In genomic region chr17:4709794-4710692, GRCh38 we compare ENCODE assay signal across 8 cellular contexts. TPM values are rescaled to one million over a fixed set of nuclear protein-coding genes. Genes with fewer than 3 reads are reported as not detected.
DNase-seq lines count a peak whose midpoint lies in the region; ATAC-seq and TF ChIP-seq lines count a peak whose summit lies in the region.

Gene ARRB2, plus strand, starts transcription at chr17:4710632. Its CDS starts 90 bp downstream, at chr17:4710722.

- no peaks in the 10 kb centered on the region for H3K36me3 Mint-ChIP-seq in type B pancreatic cell

- peak within 1 kb of the TSS; percentile 92 for H3K4me3 Mint-ChIP-seq in type B pancreatic cell

- intact Hi-C loops in cardiac septum (cut with DNase I): loop anchor here (1.0 to 5.0 kb wide), 3 partner anchors 21 to 192 kb away; partner anchors contain the start of genes CHRNE, GLTPD2, MED11 and VMO1

- TF ChIP-seq CTCF in GM12874 (IDR thresholded peaks at IDR 0.05; ENCODE audit: insufficient read depth, low read depth, low read length): peak; percentile 69
- peak; percentile 73 for TF ChIP-seq CTCF in type B pancreatic cell (conservative IDR thresholded peaks at IDR 0.05)

- ATAC-seq in HG02763 (IDR thresholded peaks at IDR 0.05; ENCODE audit: unreplicated experiment): peak; percentile 81

- H3K9ac ChIP-seq in adipocyte (ENCODE audit: low read length): peak within 1 kb of the TSS; percentile 73

- H3K9me3 Mint-ChIP-seq in type B pancreatic cell: no peaks in the 10 kb centered on the region

- H3K4me1 Mint-ChIP-seq in type B pancreatic cell (ENCODE audit: unreplicated experiment): peaks cover 8% of the 10 kb centered on the region

- H3K9me3 ChIP-seq in adipocyte (ENCODE audit: control insufficient read depth, low read length): no peaks in the 10 kb centered on the region

- peak within 1 kb of the TSS; percentile 81 for H3K4me3 ChIP-seq in adipocyte (ENCODE audit: low read length)

- no peaks in the 10 kb centered on the region for H3K27me3 Mint-ChIP-seq in type B pancreatic cell

- H3K27me3 ChIP-seq in adipocyte (replicated peaks; ENCODE audit: control insufficient read depth, insufficient read depth, low read length): no peaks in the 10 kb centered on the region

- H3K4me1 ChIP-seq in adipocyte (ENCODE audit: control insufficient read depth, insufficient read depth, low read length): peaks cover 6% of the 10 kb centered on the region

- DNase-seq in NCI-H1417 treated with DMSO at 0.1 percent for 48 hours (lab: John Stamatoyannopoulos, UW) (peak; percentile 82), SW480 (ENCODE audit: low spot score) (peak; percentile 95), adipocyte (ENCODE audit: low read depth) (peak; percentile 99), cardiac septum (ENCODE audit: low spot score) (peak; percentile 100), pons (ENCODE audit: low spot score) (peak; percentile 98), type B pancreatic cell (ENCODE audit: extremely low spot score, unreplicated experiment) (peak; percentile 99)

- H3K36me3 ChIP-seq in adipocyte (ENCODE audit: control insufficient read depth, insufficient read depth, low read length, severe bottlenecking): no peaks in the 10 kb centered on the region

- peak within 1 kb of the TSS; percentile 94 for H3K27ac Mint-ChIP-seq in type B pancreatic cell

RNA-seq across cellular contexts. Expression of gene ARRB2, which starts in this region (rescaled TPM):
- total RNA-seq in cardiac septum (20.8 TPM), type B pancreatic cell (ENCODE audit: low replicate concordance) (22.9 and 47.4 TPM in 2 replicates)

Comparison
In these comparisons a context has a peak if more than half of its experiments do, and no peak if none do; other contexts are left out.
1. Peak in every context shown above with its lines: DNase-seq, ATAC-seq and H3K4me3 ChIP-seq.